ENCODE assay signal across 1 cellular context in genomic region chr16:87437327-87437726, GRCh38.
TF ChIP-seq lines count a peak whose summit lies in the region.

No MANE protein-coding gene starts in this region.

TF ChIP-seq in HepG2, 621 proteins besides CTCF, POLR2A, EP300 and RAD21:
- 0 out of 2 replicates have a peak, but pooled peaks have one; percentile 19 for TF ChIP-seq ZBTB33 (CRISPR knock-in tag; IDR thresholded peaks at IDR 0.05)
- TF ChIP-seq E2F5 (CRISPR knock-in tag; conservative IDR thresholded peaks at IDR 0.05), result no peak
- no peak for TF ChIP-seq MYC (CRISPR knock-in tag; IDR thresholded peaks at IDR 0.05; ENCODE audit: borderline replicate concordance)
- no peak for TF ChIP-seq TCF7L2 (IDR thresholded peaks at IDR 0.05; ENCODE audit: low read depth, low read length)
- no peak for TF ChIP-seq ZKSCAN8 (CRISPR knock-in tag; IDR thresholded peaks at IDR 0.05; ENCODE audit: borderline replicate concordance)
- TF ChIP-seq GLMP (CRISPR knock-in tag; IDR thresholded peaks at IDR 0.05; ENCODE audit: borderline replicate concordance), result no peak
- TF ChIP-seq ZZZ3 (CRISPR knock-in tag; IDR thresholded peaks at IDR 0.05; ENCODE audit: borderline replicate concordance), result no peak
- no peak for TF ChIP-seq ESRRA (CRISPR knock-in tag; IDR thresholded peaks at IDR 0.05; ENCODE audit: low read depth)
